ENCODE assay signal across 1 cellular context in genomic region chr1:153545067-153546055, GRCh38.
A peak's percentile ranks its signal among the peaks of the same experiment; 100 is the strongest.
TF ChIP-seq lines count a peak whose summit lies in the region.

Gene S100A4, minus strand, starts transcription at chr1:153545806. Its CDS starts 1,012 bp downstream, at chr1:153544794.

TF ChIP-seq in K562, 482 proteins besides CTCF, POLR2A, EP300 and RAD21 (continued from another document and continues in another):
- peak; percentile 98 for TF ChIP-seq ZFP36 (IDR thresholded peaks at IDR 0.05; ENCODE audit: low read depth, low read length, partially characterized antibody)
- TF ChIP-seq PKNOX1 (IDR thresholded peaks at IDR 0.05), result 0 out of 2 replicates have a peak, but pooled peaks have one; percentile 18
- TF ChIP-seq NCOR1 (IDR thresholded peaks at IDR 0.05), result peak; percentile 47
- TF ChIP-seq ATF7 (IDR thresholded peaks at IDR 0.05), result 0 out of 2 replicates have a peak, but pooled peaks have one; percentile 9
- TF ChIP-seq CREBBP (IDR thresholded peaks at IDR 0.05; ENCODE audit: low read depth, low read length), result no peak
- no peak for TF ChIP-seq ZNF277 (CRISPR knock-in tag; IDR thresholded peaks at IDR 0.05; ENCODE audit: borderline replicate concordance)
- TF ChIP-seq MYC (IDR thresholded peaks at IDR 0.05; ENCODE audit: low read depth, low read length), result peak; percentile 41; the same call in 1 of the 2 replicates
- no peak for TF ChIP-seq MYC (CRISPR knock-in tag; IDR thresholded peaks at IDR 0.05; ENCODE audit: borderline replicate concordance, low read depth)
- no peak for TF ChIP-seq PHF20 (IDR thresholded peaks at IDR 0.05; ENCODE audit: partially characterized antibody)
- no peak for TF ChIP-seq BCOR (IDR thresholded peaks at IDR 0.05)
- 0 out of 4 replicates have a peak, but pooled peaks of 1 of the 2 experiments have one; percentile 59 for TF ChIP-seq SRF (CRISPR knock-in tag; IDR thresholded peaks at IDR 0.05)
- TF ChIP-seq TAL1 (IDR thresholded peaks at IDR 0.05), result peak; percentile 52; the same call in 1 of the 2 replicates
- peak; percentile 52; the same call in 1 of the 2 replicates for TF ChIP-seq POLR2G (IDR thresholded peaks at IDR 0.05; ENCODE audit: low read depth, low read length)
- peak; percentile 82 for TF ChIP-seq CBFA2T3 (IDR thresholded peaks at IDR 0.05)
- TF ChIP-seq MAZ (CRISPR knock-in tag; conservative IDR thresholded peaks at IDR 0.05 in 1 of 2, IDR thresholded peaks at IDR 0.05 in 1 of 2), result peak; percentile 37 to 80; a peak in 3 of 4 replicates
- peak; percentile 62 to 67 for TF ChIP-seq NRF1 (conservative IDR thresholded peaks at IDR 0.05 in 1 of 2, IDR thresholded peaks at IDR 0.05 in 1 of 2)
- 0 out of 2 replicates have a peak, but pooled peaks have one; percentile 12 for TF ChIP-seq KLF16 (IDR thresholded peaks at IDR 0.05)
- no peak for TF ChIP-seq CEBPG (CRISPR knock-in tag; IDR thresholded peaks at IDR 0.05)
- no peak for TF ChIP-seq CEBPG (tag; conservative IDR thresholded peaks at IDR 0.05 in 1 of 2, IDR thresholded peaks at IDR 0.05 in 1 of 2)
- TF ChIP-seq SRSF9 (IDR thresholded peaks at IDR 0.05; ENCODE audit: borderline replicate concordance, low read depth, low read length), result no peak
- peak; percentile 90 for TF ChIP-seq EGR1 (conservative IDR thresholded peaks at IDR 0.05)
- TF ChIP-seq ZNF639 (CRISPR knock-in tag; conservative IDR thresholded peaks at IDR 0.05 in 1 of 2, IDR thresholded peaks at IDR 0.05 in 1 of 2), result peak in 1 of 2 experiments; percentile 67; a peak in 2 of 4 replicates
- no peak for TF ChIP-seq FOXA1 (IDR thresholded peaks at IDR 0.05; ENCODE audit: borderline replicate concordance)
- peak; percentile 64; the same call in 1 of the 2 replicates for TF ChIP-seq CBX5 (IDR thresholded peaks at IDR 0.05; ENCODE audit: borderline replicate concordance, low read depth)
- TF ChIP-seq GATA2 (CRISPR knock-in tag; IDR thresholded peaks at IDR 0.05), result peak; percentile 58; the same call in 1 of the 2 replicates
- 0 out of 2 replicates have a peak, but pooled peaks have one; percentile 58 for TF ChIP-seq RNF2 (IDR thresholded peaks at IDR 0.05)
- peak; percentile 43; the same call in 1 of the 2 replicates for TF ChIP-seq DPF2 (IDR thresholded peaks at IDR 0.05)
- peak; percentile 94 for TF ChIP-seq XRCC5 (IDR thresholded peaks at IDR 0.05; ENCODE audit: low read depth, low read length)
- TF ChIP-seq ZBTB34 (CRISPR knock-in tag; IDR thresholded peaks at IDR 0.05), result no peak
- no peak for TF ChIP-seq RBM39 (optimal IDR thresholded peaks at IDR 0.05; ENCODE audit: low read depth, low read length)
- TF ChIP-seq TCF3 (CRISPR knock-in tag; IDR thresholded peaks at IDR 0.05), result peak; percentile 67
- peak in 1 of 3 experiments; percentile 61; a peak in 2 of 6 replicates for TF ChIP-seq ZBTB11 (CRISPR knock-in tag; IDR thresholded peaks at IDR 0.05)
- 0 out of 2 replicates have a peak, but pooled peaks have one; percentile 51 for TF ChIP-seq ZNF12 (CRISPR knock-in tag; IDR thresholded peaks at IDR 0.05)
- peak; percentile 43; the same call in 1 of the 2 replicates for TF ChIP-seq GABPB1 (CRISPR knock-in tag; IDR thresholded peaks at IDR 0.05)
- 0 out of 2 replicates have a peak, but pooled peaks have one; percentile 39 for TF ChIP-seq MBD2 (IDR thresholded peaks at IDR 0.05; ENCODE audit: borderline replicate concordance, low read depth)
- peak; percentile 48; the same call in 1 of the 2 replicates for TF ChIP-seq PHF8 (IDR thresholded peaks at IDR 0.05; ENCODE audit: borderline replicate concordance, low read length)
- TF ChIP-seq SP1 (CRISPR knock-in tag; IDR thresholded peaks at IDR 0.05), result peak; percentile 66
- peak; percentile 11; the same call in 1 of the 2 replicates for TF ChIP-seq ZBTB40 (IDR thresholded peaks at IDR 0.05)
- TF ChIP-seq ZBTB40 (CRISPR knock-in tag; IDR thresholded peaks at IDR 0.05), result no peak
- peak; percentile 76 for TF ChIP-seq NFIC (IDR thresholded peaks at IDR 0.05)
- peak; percentile 64 for TF ChIP-seq ARID1B (IDR thresholded peaks at IDR 0.05)
- peak; percentile 56; the same call in 1 of the 2 replicates for TF ChIP-seq ZNF449 (CRISPR knock-in tag; IDR thresholded peaks at IDR 0.05)
- TF ChIP-seq ZNF740 (CRISPR knock-in tag; IDR thresholded peaks at IDR 0.05), result peak; percentile 47; the same call in 1 of the 2 replicates
- no peak for TF ChIP-seq ZNF740 (tag; IDR thresholded peaks at IDR 0.05)
